ENCODE assay signal across 8 cellular contexts in genomic region chr1:156627313-156627880, GRCh38. TPM values are rescaled to one million over a fixed set of nuclear protein-coding genes. Genes with fewer than 3 reads are reported as not detected.
DNase-seq lines count a peak whose midpoint lies in the region; ATAC-seq and TF ChIP-seq lines count a peak whose summit lies in the region.
"Had no signal": no experiment of that assay in that cellular context is flagged by ENCODE, and none has a peak within 500 bp of the region (broad histone marks: within the 10 kb centered on the region; RNA-seq: fewer than 3 reads in every experiment).

No MANE protein-coding gene starts in this region.

- peak; percentile 91 for TF ChIP-seq CTCF in OCI-LY3 (IDR thresholded peaks at IDR 0.05; ENCODE audit: low read depth, low read length)
- TF ChIP-seq CTCF in brain microvascular endothelial cell (IDR thresholded peaks at IDR 0.05; ENCODE audit: low read depth, low read length, missing control alignments): peak; percentile 82
- TF ChIP-seq CTCF in mesothelial cell of epicardium (IDR thresholded peaks at IDR 0.05; ENCODE audit: unreplicated experiment): peak; percentile 70

- no peak overlapping the region for H3K27ac Mint-ChIP-seq in mesothelial cell of epicardium
- H3K27ac Mint-ChIP-seq in activated T-helper 1 cell treated with anti-CD3 and anti-CD28 coated beads, Interleukin-12 subunit alpha, Interleukin-12 subunit beta, Interleukin-2, Interleukin-4 antibody, amounts not matched to agents 30 ng/mL and 10 ng/mL and 1 ng/mL, durations not matched to agents 14 hours and 24 hours and 36 hours: no peak overlapping the region

- DNase-seq in DMS53 treated with DMSO at 0.1 percent for 48 hours (lab: John Stamatoyannopoulos, UW; ENCODE audit: unreplicated experiment) (peak; percentile 85), brain microvascular endothelial cell (peak; percentile 41), mesothelial cell of epicardium (ENCODE audit: low spot score in 2 of 2, unreplicated experiment in 2 of 2) (no peak)
- DNase-seq in activated T-helper 1 cell treated with anti-CD3 and anti-CD28 coated beads, Interleukin-12 subunit alpha, Interleukin-12 subunit beta, Interleukin-2, Interleukin-4 antibody, amounts not matched to agents 30 ng/mL and 10 ng/mL and 1 ng/mL, durations not matched to agents 14 hours and 24 hours and 36 hours (ENCODE audit: low spot score): no peak

- H3K36me3 ChIP-seq in OCI-LY3 (replicated peaks; ENCODE audit: low read depth, low read length): no peaks in the 10 kb centered on the region
- no peaks in the 10 kb centered on the region for H3K36me3 ChIP-seq in brain microvascular endothelial cell (replicated peaks)

- H3K4me3 ChIP-seq in OCI-LY3 (ENCODE audit: low read length) (no peak overlapping the region), brain microvascular endothelial cell (ENCODE audit: low read depth, low read length) (no peak overlapping the region)

- H2AFZ ChIP-seq in OCI-LY3 (ENCODE audit: low read depth, low read length): no peak overlapping the region

- H3K27me3 ChIP-seq in OCI-LY3 (ENCODE audit: low read depth, low read length) (peaks cover 17% of the 10 kb centered on the region), brain microvascular endothelial cell (replicated peaks) (peaks cover 32% of the 10 kb centered on the region)

- no peak overlapping the region for H3K4me2 ChIP-seq in OCI-LY3 (ENCODE audit: low read length)

- H3K27me3 Mint-ChIP-seq in mesothelial cell of epicardium (ENCODE audit: low read depth): peaks cover 89% of the 10 kb centered on the region
- peaks cover 74% of the 10 kb centered on the region for H3K27me3 Mint-ChIP-seq in activated T-helper 1 cell treated with anti-CD3 and anti-CD28 coated beads, Interleukin-12 subunit alpha, Interleukin-12 subunit beta, Interleukin-2, Interleukin-4 antibody, amounts not matched to agents 30 ng/mL and 10 ng/mL and 1 ng/mL, durations not matched to agents 14 hours and 24 hours and 36 hours (ENCODE audit: insufficient read depth)

- H3K4me1 ChIP-seq in OCI-LY3 (ENCODE audit: low read length): no peaks in the 10 kb centered on the region

- H3K9me3 Mint-ChIP-seq in mesothelial cell of epicardium: no peaks in the 10 kb centered on the region
- H3K9me3 Mint-ChIP-seq in activated T-helper 1 cell treated with anti-CD3 and anti-CD28 coated beads, Interleukin-12 subunit alpha, Interleukin-12 subunit beta, Interleukin-2, Interleukin-4 antibody, amounts not matched to agents 30 ng/mL and 10 ng/mL and 1 ng/mL, durations not matched to agents 14 hours and 24 hours and 36 hours: no peaks in the 10 kb centered on the region

- H3K4me1 Mint-ChIP-seq in mesothelial cell of epicardium: peaks cover 8% of the 10 kb centered on the region
- peaks cover 8% of the 10 kb centered on the region for H3K4me1 Mint-ChIP-seq in activated T-helper 1 cell treated with anti-CD3 and anti-CD28 coated beads, Interleukin-12 subunit alpha, Interleukin-12 subunit beta, Interleukin-2, Interleukin-4 antibody, amounts not matched to agents 30 ng/mL and 10 ng/mL and 1 ng/mL, durations not matched to agents 14 hours and 24 hours and 36 hours (ENCODE audit: low read depth)

- H3K9ac ChIP-seq in OCI-LY3 (ENCODE audit: low read length): no peak overlapping the region

- intact Hi-C loops in activated T-helper 1 cell treated with anti-CD3 and anti-CD28 coated beads, Interleukin-12 subunit alpha, Interleukin-12 subunit beta, Interleukin-2, Interleukin-4 antibody, amounts not matched to agents 30 ng/mL and 10 ng/mL and 1 ng/mL, durations not matched to agents 14 hours and 24 hours and 36 hours (cut with micrococcal nuclease): loop anchor here (1.0 kb wide), 1 partner anchor 17 kb away; no protein-coding TSS in a partner anchor

- H3K36me3 Mint-ChIP-seq in mesothelial cell of epicardium: no peaks in the 10 kb centered on the region
- H3K36me3 Mint-ChIP-seq in activated T-helper 1 cell treated with anti-CD3 and anti-CD28 coated beads, Interleukin-12 subunit alpha, Interleukin-12 subunit beta, Interleukin-2, Interleukin-4 antibody, amounts not matched to agents 30 ng/mL and 10 ng/mL and 1 ng/mL, durations not matched to agents 14 hours and 24 hours and 36 hours (ENCODE audit: low read depth): no peaks in the 10 kb centered on the region

- no peaks in the 10 kb centered on the region for H4K20me1 ChIP-seq in OCI-LY3 (ENCODE audit: insufficient read depth, low read length)

- H3K27ac ChIP-seq in OCI-LY3 (ENCODE audit: low read length): no peak overlapping the region
- H3K27ac ChIP-seq in brain microvascular endothelial cell: no peak overlapping the region

- no peak overlapping the region for H3K4me3 Mint-ChIP-seq in mesothelial cell of epicardium
- H3K4me3 Mint-ChIP-seq in activated T-helper 1 cell treated with anti-CD3 and anti-CD28 coated beads, Interleukin-12 subunit alpha, Interleukin-12 subunit beta, Interleukin-2, Interleukin-4 antibody, amounts not matched to agents 30 ng/mL and 10 ng/mL and 1 ng/mL, durations not matched to agents 14 hours and 24 hours and 36 hours: no peak overlapping the region

- H3K9me3 ChIP-seq in OCI-LY3 (ENCODE audit: insufficient read depth, low read length): no peaks in the 10 kb centered on the region

- H3K79me2 ChIP-seq in OCI-LY3 (ENCODE audit: low read length): no peaks in the 10 kb centered on the region

- in situ Hi-C loops in brain microvascular endothelial cell (cut with HindIII; ENCODE audit: low pct_ligation_motif_present, low sequenced_read_pairs): no loop called here

- ATAC-seq in HG02885 (IDR thresholded peaks at IDR 0.05; ENCODE audit: poor library complexity, unreplicated experiment) (peak; percentile 38), GM18873 (IDR thresholded peaks at IDR 0.05; ENCODE audit: low FRiP score, unreplicated experiment) (no peak)

RNA-seq across cellular contexts. Expression of gene HAPLN2, which starts 8.2 kb away (rescaled TPM):
- 0.76 to 1.2 TPM (median 1.2 TPM) in 3 replicates for total RNA-seq in mesothelial cell of epicardium
- not detected in 2 replicates for total RNA-seq in activated T-helper 1 cell treated with anti-CD3 and anti-CD28 coated beads, Interleukin-12 subunit alpha, Interleukin-12 subunit beta, Interleukin-2, Interleukin-4 antibody, amounts not matched to agents 30 ng/mL and 10 ng/mL and 1 ng/mL, durations not matched to agents 14 hours and 24 hours and 36 hours

RNA-seq across cellular contexts. Expression of gene BCAN, which starts 14.5 kb away (rescaled TPM):
- total RNA-seq in mesothelial cell of epicardium: 0.54 to 0.85 TPM (median 0.78 TPM) in 3 replicates
- total RNA-seq in activated T-helper 1 cell treated with anti-CD3 and anti-CD28 coated beads, Interleukin-12 subunit alpha, Interleukin-12 subunit beta, Interleukin-2, Interleukin-4 antibody, amounts not matched to agents 30 ng/mL and 10 ng/mL and 1 ng/mL, durations not matched to agents 14 hours and 24 hours and 36 hours: not detected in 2 replicates

RNA-seq across cellular contexts. Expression of gene GPATCH4, which starts 26.1 kb away (rescaled TPM):
- total RNA-seq in mesothelial cell of epicardium: 22.7 to 24.0 TPM (median 23.6 TPM) in 3 replicates
- 102 and 104 TPM in 2 replicates for total RNA-seq in activated T-helper 1 cell treated with anti-CD3 and anti-CD28 coated beads, Interleukin-12 subunit alpha, Interleukin-12 subunit beta, Interleukin-2, Interleukin-4 antibody, amounts not matched to agents 30 ng/mL and 10 ng/mL and 1 ng/mL, durations not matched to agents 14 hours and 24 hours and 36 hours

RNA-seq across cellular contexts. Expression of gene NAXE, which starts 35.8 kb away (rescaled TPM):
- 99.1 to 105 TPM (median 104 TPM) in 3 replicates for total RNA-seq in mesothelial cell of epicardium
- total RNA-seq in activated T-helper 1 cell treated with anti-CD3 and anti-CD28 coated beads, Interleukin-12 subunit alpha, Interleukin-12 subunit beta, Interleukin-2, Interleukin-4 antibody, amounts not matched to agents 30 ng/mL and 10 ng/mL and 1 ng/mL, durations not matched to agents 14 hours and 24 hours and 36 hours: 77.8 and 78.0 TPM in 2 replicates

RNA-seq across cellular contexts. Expression of gene TTC24, which starts 47.9 kb away (rescaled TPM):
- not detected in 3 replicates for total RNA-seq in mesothelial cell of epicardium
- 3.7 and 4.1 TPM in 2 replicates for total RNA-seq in activated T-helper 1 cell treated with anti-CD3 and anti-CD28 coated beads, Interleukin-12 subunit alpha, Interleukin-12 subunit beta, Interleukin-2, Interleukin-4 antibody, amounts not matched to agents 30 ng/mL and 10 ng/mL and 1 ng/mL, durations not matched to agents 14 hours and 24 hours and 36 hours
- total RNA-seq: skeletal muscle tissue had no signal

Comparison
In these comparisons a context has a peak if more than half of its experiments do, and no peak if none do; other contexts are left out.
1. DNase-seq: peak in DMS53 treated with DMSO at 0.1 percent for 48 hours (single experiment) and brain microvascular endothelial cell (single experiment); none in mesothelial cell of epicardium (0 of 2) and activated T-helper 1 cell treated with anti-CD3 and anti-CD28 coated beads, Interleukin-12 subunit alpha, Interleukin-12 subunit beta, Interleukin-2, Interleukin-4 antibody, amounts not matched to agents 30 ng/mL and 10 ng/mL and 1 ng/mL, durations not matched to agents 14 hours and 24 hours and 36 hours (single experiment).
2. Peak in every context shown above with its lines, with median percentiles within 50 percentile points of each other: CTCF ChIP-seq.